23 cellular contexts compared by ENCODE assay signal in genomic region chr16:10927497-10928112, GRCh38. TPM values are rescaled to one million over a fixed set of nuclear protein-coding genes. Genes with fewer than 3 reads are reported as not detected.
A peak's percentile ranks its signal among the peaks of the same experiment; 100 is the strongest.
DNase-seq lines count a peak whose midpoint lies in the region; ATAC-seq and TF ChIP-seq lines count a peak whose summit lies in the region.
"Had no signal": no experiment of that assay in that cellular context is flagged by ENCODE, and none has a peak within 500 bp of the region (broad histone marks: within the 10 kb centered on the region; RNA-seq: fewer than 3 reads in every experiment).

No MANE protein-coding gene starts in this region.

- no peak overlapping the region for H3K4me3 Mint-ChIP-seq in activated T-helper 17 cell treated with anti-CD3 and anti-CD28 coated beads, Interleukin-2, amount 50 U/mL, for 72 hours
- no peak overlapping the region for H3K4me3 Mint-ChIP-seq in memory B cell
- H3K4me3 Mint-ChIP-seq in natural killer cell treated with Interleukin-12 subunit alpha and Interleukin-12 subunit beta and Interleukin-15 and Interleukin-18, amount 100 ng/mL, for 72 hours = no peak overlapping the region
- H3K4me3 Mint-ChIP-seq: CD14-positive monocyte had no signal

- H3K27ac ChIP-seq in upper lobe of right lung (peak overlapping the region; percentile 31), Peyer's patch (no peak overlapping the region)
- H3K27ac ChIP-seq: SK-N-MC had no signal

- peak overlapping the region; percentile 42 for H3K27ac Mint-ChIP-seq in activated T-helper 17 cell treated with anti-CD3 and anti-CD28 coated beads, Interleukin-2, amount 50 U/mL, for 72 hours
- peak overlapping the region; percentile 65 for H3K27ac Mint-ChIP-seq in memory B cell
- no peak overlapping the region for H3K27ac Mint-ChIP-seq in natural killer cell treated with Interleukin-12 subunit alpha and Interleukin-12 subunit beta and Interleukin-15 and Interleukin-18, amount 100 ng/mL, for 72 hours

- no peaks in the 10 kb centered on the region for H3K27me3 Mint-ChIP-seq in activated T-helper 17 cell treated with anti-CD3 and anti-CD28 coated beads, Interleukin-2, amount 50 U/mL, for 72 hours
- no peaks in the 10 kb centered on the region for H3K27me3 Mint-ChIP-seq in memory B cell
- H3K27me3 Mint-ChIP-seq in natural killer cell treated with Interleukin-12 subunit alpha and Interleukin-12 subunit beta and Interleukin-15 and Interleukin-18, amount 100 ng/mL, for 72 hours = no peaks in the 10 kb centered on the region

- no peak for ATAC-seq in activated T-helper 17 cell treated with anti-CD3 and anti-CD28 coated beads, Interleukin-2, amount 50 U/mL, for 72 hours (replicated peaks)
- ATAC-seq in memory B cell (ENCODE audit: low read depth) = no peak
- no peak for ATAC-seq in upper lobe of right lung
- no peak for ATAC-seq in natural killer cell treated with Interleukin-12 subunit alpha and Interleukin-12 subunit beta and Interleukin-15 and Interleukin-18, amount 100 ng/mL, for 72 hours

- TF ChIP-seq POLR2A in GM15510 (IDR thresholded peaks at IDR 0.05; ENCODE audit: borderline replicate concordance, extremely low read depth, insufficient read length) = peak; percentile 47
- TF ChIP-seq POLR2A in Peyer's patch (IDR thresholded peaks at IDR 0.05) = no peak

- in situ Hi-C loops in HAP-1 (cut with MboI; ENCODE audit: low sequenced_read_pairs) = loop anchor here (10.0 kb wide), 2 partner anchors 183 to 413 kb away; partner anchors contain the start of gene NUBP1

- H3K9me3 Mint-ChIP-seq in activated T-helper 17 cell treated with anti-CD3 and anti-CD28 coated beads, Interleukin-2, amount 50 U/mL, for 72 hours = no peaks in the 10 kb centered on the region
- no peaks in the 10 kb centered on the region for H3K9me3 Mint-ChIP-seq in memory B cell
- H3K9me3 Mint-ChIP-seq in natural killer cell treated with Interleukin-12 subunit alpha and Interleukin-12 subunit beta and Interleukin-15 and Interleukin-18, amount 100 ng/mL, for 72 hours = no peaks in the 10 kb centered on the region

- TF ChIP-seq CTCF in upper lobe of right lung (IDR thresholded peaks at IDR 0.05) = no peak
- no peak for TF ChIP-seq CTCF in Peyer's patch (IDR thresholded peaks at IDR 0.05)

- H3K4me3 ChIP-seq in upper lobe of right lung = no peak overlapping the region
- H3K4me3 ChIP-seq in Peyer's patch = no peak overlapping the region
- H3K4me3 ChIP-seq in HAP-1 = no peak overlapping the region
- H3K4me3 ChIP-seq: SK-N-MC had no signal

- H3K4me1 ChIP-seq in upper lobe of right lung = peaks cover 30% of the 10 kb centered on the region
- peaks cover 0 to 5% (median 0%) of the 10 kb centered on the region in 4 donors for H3K4me1 ChIP-seq in Peyer's patch
- no peaks in the 10 kb centered on the region for H3K4me1 ChIP-seq in HAP-1

- no peaks in the 10 kb centered on the region for H3K4me1 Mint-ChIP-seq in activated T-helper 17 cell treated with anti-CD3 and anti-CD28 coated beads, Interleukin-2, amount 50 U/mL, for 72 hours
- peaks cover 28% of the 10 kb centered on the region for H3K4me1 Mint-ChIP-seq in memory B cell
- H3K4me1 Mint-ChIP-seq in natural killer cell treated with Interleukin-12 subunit alpha and Interleukin-12 subunit beta and Interleukin-15 and Interleukin-18, amount 100 ng/mL, for 72 hours (ENCODE audit: low read depth in 2 of 2) = peaks cover 5 to 12% of the 10 kb centered on the region in 2 donors

- H3K36me3 Mint-ChIP-seq in activated T-helper 17 cell treated with anti-CD3 and anti-CD28 coated beads, Interleukin-2, amount 50 U/mL, for 72 hours (ENCODE audit: low read depth) = peaks cover 60% of the 10 kb centered on the region
- H3K36me3 Mint-ChIP-seq in memory B cell = peaks cover 24% of the 10 kb centered on the region
- peaks cover 6% of the 10 kb centered on the region for H3K36me3 Mint-ChIP-seq in natural killer cell treated with Interleukin-12 subunit alpha and Interleukin-12 subunit beta and Interleukin-15 and Interleukin-18, amount 100 ng/mL, for 72 hours

- no peaks in the 10 kb centered on the region for H3K9me3 ChIP-seq in upper lobe of right lung
- no peaks in the 10 kb centered on the region for H3K9me3 ChIP-seq in Peyer's patch
- no peaks in the 10 kb centered on the region for H3K9me3 ChIP-seq in HAP-1

- DNase-seq in memory B cell (ENCODE audit: low spot score in 2 of 2) (no peak), upper lobe of right lung (peak; percentile 39), Peyer's patch (no peak), HAP-1 (ENCODE audit: low spot score in 2 of 2) (no peak)
- DNase-seq in natural killer cell treated with Interleukin-12 subunit alpha and Interleukin-12 subunit beta and Interleukin-15 and Interleukin-18, amount 100 ng/mL, for 72 hours (ENCODE audit: low spot score) = no peak
- DNase-seq: AML-193; DMS79; GOT3; IMR-90; MM.1S; NCI-H1105; NCI-H2081; NCI-H2171 treated with DMSO at 0.1 percent for 48 hours; NCI-H446; NCI-H69; NK-92 treated with Interleukin-12 subunit alpha and Interleukin-12 subunit beta, amount 100 ng/mL, for 24 hours; OCI-M1; SHP77 had no signal

- peaks cover 71% of the 10 kb centered on the region for H3K36me3 ChIP-seq in upper lobe of right lung
- H3K36me3 ChIP-seq in Peyer's patch = peaks cover 0 to 56% (median 0%) of the 10 kb centered on the region in 3 donors
- peaks cover 3% of the 10 kb centered on the region; the same call in 1 of the 2 replicates for H3K36me3 ChIP-seq in HAP-1 (replicated peaks)

- H3K27me3 ChIP-seq in upper lobe of right lung = no peaks in the 10 kb centered on the region
- no peaks in the 10 kb centered on the region for H3K27me3 ChIP-seq in Peyer's patch
- H3K27me3 ChIP-seq in HAP-1 (ENCODE audit: low read depth) = no peaks in the 10 kb centered on the region

- intact Hi-C loops in upper lobe of right lung (cut with DNase I) = loop anchor here (10.0 kb wide), 1 partner anchor 183 kb away; the partner anchor contains the start of gene NUBP1

RNA-seq across cellular contexts. Expression of gene DEXI, which starts 14.7 kb away (rescaled TPM):
- total RNA-seq in activated T-helper 17 cell treated with anti-CD3 and anti-CD28 coated beads, Interleukin-2, amount 50 U/mL, for 72 hours = 10 to 100 TPM; 22.6 to 24.6 TPM
- total RNA-seq in upper lobe of right lung (36.3 TPM), Peyer's patch (10 to 100 TPM; 39.8 to 69.3 (median 60.9) TPM)
- 10 to 100 TPM; 20.7 to 36.3 TPM for total RNA-seq in natural killer cell treated with Interleukin-12 subunit alpha and Interleukin-12 subunit beta and Interleukin-15 and Interleukin-18, amount 100 ng/mL, for 72 hours

RNA-seq across cellular contexts. Expression of gene CLEC16A, which starts 16.8 kb away (rescaled TPM):
- total RNA-seq in activated T-helper 17 cell treated with anti-CD3 and anti-CD28 coated beads, Interleukin-2, amount 50 U/mL, for 72 hours = 10 to 100 TPM; 24.3 to 24.8 TPM
- total RNA-seq in upper lobe of right lung (36.9 TPM), Peyer's patch (100 to 1,000 TPM in 1 of 4 donors, 10 to 100 TPM in 3; 37.8 to 139 (median 64.3) TPM)
- total RNA-seq in natural killer cell treated with Interleukin-12 subunit alpha and Interleukin-12 subunit beta and Interleukin-15 and Interleukin-18, amount 100 ng/mL, for 72 hours = 10 to 100 TPM; 42.5 to 60.2 TPM

RNA-seq across cellular contexts. Expression of gene CIITA, which starts 50.6 kb away (rescaled TPM):
- 10 to 100 TPM in 1 of 2 donors, 1 to 10 TPM in 1; 8.6 to 64.2 TPM for total RNA-seq in activated T-helper 17 cell treated with anti-CD3 and anti-CD28 coated beads, Interleukin-2, amount 50 U/mL, for 72 hours
- total RNA-seq in upper lobe of right lung (78.9 TPM), Peyer's patch (100 to 1,000 TPM in 1 of 4 donors, 10 to 100 TPM in 3; 27.7 to 107 (median 60.9) TPM)
- total RNA-seq in natural killer cell treated with Interleukin-12 subunit alpha and Interleukin-12 subunit beta and Interleukin-15 and Interleukin-18, amount 100 ng/mL, for 72 hours = 100 to 1,000 TPM in 1 of 2 donors, 10 to 100 TPM in 1; 13.3 to 104 TPM
- total RNA-seq: HT-29, IMR-90 had no signal

Comparison
In these comparisons a context has a peak if more than half of its experiments do, and no peak if none do; other contexts are left out.
1. H3K27ac Mint-ChIP-seq: peak in activated T-helper 17 cell treated with anti-CD3 and anti-CD28 coated beads, Interleukin-2, amount 50 U/mL, for 72 hours (single experiment) and memory B cell (single experiment); none in natural killer cell treated with Interleukin-12 subunit alpha and Interleukin-12 subunit beta and Interleukin-15 and Interleukin-18, amount 100 ng/mL, for 72 hours (0 of 2).